ENCODE assay signal across 26 cellular contexts in genomic region chr16:20846030-20846429, GRCh38.
"Had no signal": no experiment of that assay in that cellular context is flagged by ENCODE, and none has a peak within 500 bp of the region (broad histone marks: within the 10 kb centered on the region; RNA-seq: fewer than 3 reads in every experiment).

No MANE protein-coding gene starts in this region.

- H3K36me3 ChIP-seq: brain microvascular endothelial cell, cardiac muscle cell had no signal

- H3K4me3 Mint-ChIP-seq: activated B cell treated with CpG ODN at 0.5 μM for 24 hours; activated CD4-positive, alpha-beta memory T cell treated with anti-CD3 and anti-CD28 coated beads, Interleukin-2, amount 10 ng/mL, durations not matched to agents 7 days and 5 days; activated naive CD4-positive, alpha-beta T cell treated with anti-CD3 and anti-CD28 coated beads, Interleukin-2, amount 10 ng/mL, durations not matched to agents 7 days and 5 days; activated naive CD8-positive, alpha-beta T cell treated with anti-CD3 and anti-CD28 coated beads for 36 hours; activated T-cell treated with anti-CD3 and anti-CD28 coated beads, Interleukin-2, amount 50 U/mL, for 72 hours had no signal

- DNase-seq: activated B cell treated with CpG ODN at 0.5 μM for 24 hours; activated CD4-positive, alpha-beta memory T cell treated with anti-CD3 and anti-CD28 coated beads, Interleukin-2, amount 10 ng/mL, durations not matched to agents 7 days and 5 days; activated CD4-positive, alpha-beta T cell treated with anti-CD3 and anti-CD28 coated beads, Interleukin-2, amount 50 U/mL, for 1 hour; activated CD8-positive, alpha-beta memory T cell treated with anti-CD3 and anti-CD28 coated beads, Interleukin-2, amount 50 U/mL, for 4 hours; activated gamma-delta T cell treated with Interleukin-2 at 50 U/mL for 16 hours; activated naive CD4-positive, alpha-beta T cell treated with anti-CD3 and anti-CD28 coated beads, Interleukin-2, amount 10 ng/mL, durations not matched to agents 7 days and 5 days; activated naive CD8-positive, alpha-beta T cell treated with anti-CD3 and anti-CD28 coated beads for 36 hours; activated T-cell treated with anti-CD3 and anti-CD28 coated beads, Interleukin-2, amount 50 U/mL, for 72 hours; brain microvascular endothelial cell; MV-4-11; NCI-H1092 treated with DMSO at 0.1 percent for 48 hours; NCI-H1417 treated with DMSO at 0.1 percent for 48 hours; NCI-H1694; NCI-H2029; NCI-H2107; NCI-H2171 treated with DMSO at 0.1 percent for 48 hours; NCI-H345; NCI-H524; Peyer's patch; SHP77 treated with DMSO at 0.1 percent for 48 hours; T-helper 17 cell; T1000 had no signal

- H3K27me3 Mint-ChIP-seq: activated B cell treated with CpG ODN at 0.5 μM for 24 hours; activated CD4-positive, alpha-beta memory T cell treated with anti-CD3 and anti-CD28 coated beads, Interleukin-2, amount 10 ng/mL, durations not matched to agents 7 days and 5 days; activated naive CD4-positive, alpha-beta T cell treated with anti-CD3 and anti-CD28 coated beads, Interleukin-2, amount 10 ng/mL, durations not matched to agents 7 days and 5 days; activated naive CD8-positive, alpha-beta T cell treated with anti-CD3 and anti-CD28 coated beads for 36 hours; T-helper 17 cell had no signal

- H3K27me3 ChIP-seq: brain microvascular endothelial cell, cardiac muscle cell, Peyer's patch had no signal

- H3K27ac ChIP-seq: brain microvascular endothelial cell, cardiac muscle cell, KMS-11, Peyer's patch, RWPE1 had no signal

- H3K4me3 ChIP-seq: cardiac muscle cell, Peyer's patch had no signal

- ATAC-seq: activated T-cell treated with anti-CD3 and anti-CD28 coated beads, Interleukin-2, amount 50 U/mL, for 72 hours; T-helper 17 cell had no signal

- H3K9me3 Mint-ChIP-seq: activated B cell treated with CpG ODN at 0.5 μM for 24 hours; activated CD4-positive, alpha-beta memory T cell treated with anti-CD3 and anti-CD28 coated beads, Interleukin-2, amount 10 ng/mL, durations not matched to agents 7 days and 5 days; activated naive CD4-positive, alpha-beta T cell treated with anti-CD3 and anti-CD28 coated beads, Interleukin-2, amount 10 ng/mL, durations not matched to agents 7 days and 5 days; activated naive CD8-positive, alpha-beta T cell treated with anti-CD3 and anti-CD28 coated beads for 36 hours; activated T-cell treated with anti-CD3 and anti-CD28 coated beads, Interleukin-2, amount 50 U/mL, for 72 hours; activated T-helper 2 cell treated with anti-CD3 and anti-CD28 coated beads, Interferon-gamma antibody, Interleukin-2, Interleukin-4, amounts not matched to agents 10 μg/mL and 5 μg/mL and 100 μg/mL, durations not matched to agents 14 hours and 24 hours and 36 hours had no signal

- H3K9me3 ChIP-seq: Peyer's patch had no signal

- H3K9ac ChIP-seq: KMS-11 had no signal

- H3K27ac Mint-ChIP-seq: activated B cell treated with CpG ODN at 0.5 μM for 24 hours had no signal
